In the genomic region with DNA sequence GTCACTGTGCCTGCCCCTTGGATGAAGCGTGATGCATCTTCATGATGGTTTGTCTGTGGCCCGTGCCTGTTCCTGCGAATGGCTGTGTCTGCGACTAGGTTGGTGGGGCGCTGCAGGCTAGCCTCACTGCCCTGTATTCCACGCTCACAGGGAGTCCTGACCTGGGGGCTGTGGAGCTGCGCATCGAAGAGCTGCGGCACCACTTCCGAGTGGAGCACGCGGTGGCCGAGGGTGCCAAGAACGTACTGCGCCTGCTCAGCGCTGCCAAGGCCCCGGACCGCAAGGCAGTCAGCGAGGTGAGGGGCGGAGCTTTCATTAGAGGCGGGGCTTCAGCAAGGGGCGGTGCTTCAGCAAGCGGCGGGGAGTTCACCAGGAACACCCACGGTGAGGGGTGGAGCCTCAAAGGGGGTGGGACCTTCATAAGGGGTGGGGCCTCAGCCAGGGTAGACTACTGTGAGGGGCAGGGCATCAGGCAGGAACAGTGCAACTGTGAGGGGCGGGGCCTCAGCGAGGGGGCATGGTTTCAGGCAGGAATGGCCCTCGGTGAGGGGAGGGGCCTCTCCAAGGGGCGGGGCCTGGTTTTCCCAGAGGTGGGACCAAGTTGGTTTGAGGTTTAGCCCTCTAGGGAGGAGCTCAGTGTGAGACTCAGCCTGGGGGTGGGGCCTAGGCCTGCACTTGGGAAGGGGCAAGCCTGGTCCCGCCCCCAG, we compare ENCODE assay signal across 1 cellular context.
TF ChIP-seq lines count a peak whose summit lies in the region.

No MANE protein-coding gene starts in this region.

TF ChIP-seq in K562, 482 proteins besides CTCF, POLR2A, EP300 and RAD21 (continued from another document and continues in another):
- TF ChIP-seq ARID4B (CRISPR knock-in tag; IDR thresholded peaks at IDR 0.05) (no peak), STAG1 (CRISPR knock-in tag; IDR thresholded peaks at IDR 0.05; ENCODE audit: borderline replicate concordance) (no peak), EP400 (IDR thresholded peaks at IDR 0.05) (no peak; the same call in 1 of the 2 replicates), HNRNPK (IDR thresholded peaks at IDR 0.05; ENCODE audit: low read depth, low read length, poor library complexity, severe bottlenecking) (no peak), ZNF165 (CRISPR knock-in tag; IDR thresholded peaks at IDR 0.05; ENCODE audit: borderline replicate concordance) (no peak), KHSRP (IDR thresholded peaks at IDR 0.05) (no peak), NR4A1 (CRISPR knock-in tag; IDR thresholded peaks at IDR 0.05) (no peak), NR4A1 (tag; IDR thresholded peaks at IDR 0.05) (0 out of 2 replicates have a peak, but pooled peaks have one; percentile 49), RBM17 (IDR thresholded peaks at IDR 0.05; ENCODE audit: borderline replicate concordance, low read depth, low read length) (no peak), IRF2 (CRISPR knock-in tag; IDR thresholded peaks at IDR 0.05) (no peak), FOXM1 (IDR thresholded peaks at IDR 0.05; ENCODE audit: low read depth) (no peak), FOXM1 (CRISPR knock-in tag; IDR thresholded peaks at IDR 0.05; ENCODE audit: low read depth) (0 out of 2 replicates have a peak, but pooled peaks have one; percentile 38), ZSCAN32 (CRISPR knock-in tag; IDR thresholded peaks at IDR 0.05) (no peak), CREB1 (IDR thresholded peaks at IDR 0.05) (no peak), CREB1 (CRISPR knock-in tag; IDR thresholded peaks at IDR 0.05) (no peak), XRCC4 (IDR thresholded peaks at IDR 0.05; ENCODE audit: extremely low read depth, insufficient read depth, insufficient read length) (no peak), VEZF1 (CRISPR knock-in tag; IDR thresholded peaks at IDR 0.05) (peak; percentile 59; the same call in 1 of the 2 replicates), JUNB (CRISPR knock-in tag; conservative IDR thresholded peaks at IDR 0.05) (no peak), MAZ (CRISPR knock-in tag; conservative IDR thresholded peaks at IDR 0.05 in 1 of 2, IDR thresholded peaks at IDR 0.05 in 1 of 2) (peak in 1 of 2 experiments; percentile 50; a peak in 2 of 4 replicates), MBD1 (CRISPR knock-in tag; IDR thresholded peaks at IDR 0.05) (peak; percentile 74; the same call in 1 of the 2 replicates), ASH1L (IDR thresholded peaks at IDR 0.05; ENCODE audit: borderline replicate concordance, low read depth, partially characterized antibody) (no peak), ARID1B (IDR thresholded peaks at IDR 0.05) (no peak), NKRF (IDR thresholded peaks at IDR 0.05; ENCODE audit: borderline replicate concordance) (no peak), ZBTB9 (CRISPR knock-in tag; IDR thresholded peaks at IDR 0.05) (no peak), ESRRB (CRISPR knock-in tag; IDR thresholded peaks at IDR 0.05; ENCODE audit: borderline replicate concordance) (no peak), KLF1 (tag; IDR thresholded peaks at IDR 0.05) (no peak), ZBTB2 (IDR thresholded peaks at IDR 0.05) (0 out of 2 replicates have a peak, but pooled peaks have one; percentile 58), MYNN (IDR thresholded peaks at IDR 0.05) (no peak), MYNN (CRISPR knock-in tag; IDR thresholded peaks at IDR 0.05) (no peak), ELF1 (tag; IDR thresholded peaks at IDR 0.05) (no peak), PURB (CRISPR knock-in tag; IDR thresholded peaks at IDR 0.05; ENCODE audit: low read depth) (no peak), ETS1 (conservative IDR thresholded peaks at IDR 0.05; ENCODE audit: control insufficient read depth, low read depth, low read length) (0 out of 2 replicates have a peak, but pooled peaks have one; percentile 32), ZFX (CRISPR knock-in tag; IDR thresholded peaks at IDR 0.05) (peak; percentile 53; the same call in 1 of the 2 replicates), SMAD1 (IDR thresholded peaks at IDR 0.05; ENCODE audit: low read depth, low read length, partially characterized antibody) (no peak), FIP1L1 (IDR thresholded peaks at IDR 0.05; ENCODE audit: low read depth, low read length, poor library complexity, severe bottlenecking) (no peak), ZNF695 (CRISPR knock-in tag; IDR thresholded peaks at IDR 0.05) (no peak), ZNF239 (CRISPR knock-in tag; IDR thresholded peaks at IDR 0.05) (no peak), ARHGAP35 (IDR thresholded peaks at IDR 0.05; ENCODE audit: partially characterized antibody) (no peak), ZNF431 (CRISPR knock-in tag; IDR thresholded peaks at IDR 0.05) (no peak), ZNF507 (tag; conservative IDR thresholded peaks at IDR 0.05) (no peak), POLR2AphosphoS2 (IDR thresholded peaks at IDR 0.05; ENCODE audit: low read length) (no peak), CCNT2 (IDR thresholded peaks at IDR 0.05; ENCODE audit: borderline replicate concordance, extremely low read depth, insufficient read length, low read depth, low read length) (peak; percentile 24), HNRNPUL1 (IDR thresholded peaks at IDR 0.05; ENCODE audit: low read length) (no peak)
- TF ChIP-seq, protein P1, sequence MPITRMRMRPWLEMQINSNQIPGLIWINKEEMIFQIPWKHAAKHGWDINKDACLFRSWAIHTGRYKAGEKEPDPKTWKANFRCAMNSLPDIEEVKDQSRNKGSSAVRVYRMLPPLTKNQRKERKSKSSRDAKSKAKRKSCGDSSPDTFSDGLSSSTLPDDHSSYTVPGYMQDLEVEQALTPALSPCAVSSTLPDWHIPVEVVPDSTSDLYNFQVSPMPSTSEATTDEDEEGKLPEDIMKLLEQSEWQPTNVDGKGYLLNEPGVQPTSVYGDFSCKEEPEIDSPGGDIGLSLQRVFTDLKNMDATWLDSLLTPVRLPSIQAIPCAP (CRISPR knock-in tag; IDR thresholded peaks at IDR 0.05; ENCODE audit: borderline replicate concordance): no peak
- TF ChIP-seq, protein P2, sequence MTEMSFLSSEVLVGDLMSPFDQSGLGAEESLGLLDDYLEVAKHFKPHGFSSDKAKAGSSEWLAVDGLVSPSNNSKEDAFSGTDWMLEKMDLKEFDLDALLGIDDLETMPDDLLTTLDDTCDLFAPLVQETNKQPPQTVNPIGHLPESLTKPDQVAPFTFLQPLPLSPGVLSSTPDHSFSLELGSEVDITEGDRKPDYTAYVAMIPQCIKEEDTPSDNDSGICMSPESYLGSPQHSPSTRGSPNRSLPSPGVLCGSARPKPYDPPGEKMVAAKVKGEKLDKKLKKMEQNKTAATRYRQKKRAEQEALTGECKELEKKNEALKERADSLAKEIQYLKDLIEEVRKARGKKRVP (CRISPR knock-in tag; IDR thresholded peaks at IDR 0.05): no peak
- TF ChIP-seq, protein P3, sequence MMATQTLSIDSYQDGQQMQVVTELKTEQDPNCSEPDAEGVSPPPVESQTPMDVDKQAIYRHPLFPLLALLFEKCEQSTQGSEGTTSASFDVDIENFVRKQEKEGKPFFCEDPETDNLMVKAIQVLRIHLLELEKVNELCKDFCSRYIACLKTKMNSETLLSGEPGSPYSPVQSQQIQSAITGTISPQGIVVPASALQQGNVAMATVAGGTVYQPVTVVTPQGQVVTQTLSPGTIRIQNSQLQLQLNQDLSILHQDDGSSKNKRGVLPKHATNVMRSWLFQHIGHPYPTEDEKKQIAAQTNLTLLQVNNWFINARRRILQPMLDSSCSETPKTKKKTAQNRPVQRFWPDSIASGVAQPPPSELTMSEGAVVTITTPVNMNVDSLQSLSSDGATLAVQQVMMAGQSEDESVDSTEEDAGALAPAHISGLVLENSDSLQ (IDR thresholded peaks at IDR 0.05): peak; percentile 79
